In genomic region chr1:155940531-155940992, GRCh38 we compare ENCODE assay signal across 1 cellular context.
TF ChIP-seq lines count a peak whose summit lies in the region.

No MANE protein-coding gene starts in this region.

TF ChIP-seq in HepG2, 621 proteins besides CTCF, POLR2A, EP300 and RAD21 (continued from another document and continues in another):
- TF ChIP-seq REST (IDR thresholded peaks at IDR 0.05; ENCODE audit: borderline replicate concordance in 1 of 2, low read depth in 1 of 2, low read length in 2 of 2), result no peak
- TF ChIP-seq ZNF556 (CRISPR knock-in tag; IDR thresholded peaks at IDR 0.05; ENCODE audit: borderline replicate concordance), result no peak
- TF ChIP-seq ZNF530 (CRISPR knock-in tag; IDR thresholded peaks at IDR 0.05; ENCODE audit: low read depth), result no peak
- TF ChIP-seq ZBTB7B (CRISPR knock-in tag; IDR thresholded peaks at IDR 0.05), result peak; percentile 68
- TF ChIP-seq MIER3 (CRISPR knock-in tag; IDR thresholded peaks at IDR 0.05; ENCODE audit: borderline replicate concordance), result 0 out of 2 replicates have a peak, but pooled peaks have one; percentile 43
- no peak for TF ChIP-seq SMARCE1 (IDR thresholded peaks at IDR 0.05; ENCODE audit: borderline replicate concordance)
- TF ChIP-seq ZNF768 (CRISPR knock-in tag; IDR thresholded peaks at IDR 0.05), result no peak
- TF ChIP-seq SATB2 (CRISPR knock-in tag; IDR thresholded peaks at IDR 0.05), result no peak
- peak; percentile 60; the same call in 1 of the 2 replicates for TF ChIP-seq IRF2 (CRISPR knock-in tag; IDR thresholded peaks at IDR 0.05)
- no peak for TF ChIP-seq KMT2B (CRISPR knock-in tag; IDR thresholded peaks at IDR 0.05)
- no peak for TF ChIP-seq ZNF354B (CRISPR knock-in tag; IDR thresholded peaks at IDR 0.05)
- peak; percentile 74 for TF ChIP-seq GABPB1 (CRISPR knock-in tag; IDR thresholded peaks at IDR 0.05)
- TF ChIP-seq ZBTB44 (CRISPR knock-in tag; IDR thresholded peaks at IDR 0.05), result no peak
- TF ChIP-seq ZNF329 (CRISPR knock-in tag; IDR thresholded peaks at IDR 0.05; ENCODE audit: low read depth), result no peak
- TF ChIP-seq ZKSCAN1 (IDR thresholded peaks at IDR 0.05; ENCODE audit: low read length), result no peak
- no peak for TF ChIP-seq ATF3 (CRISPR knock-in tag; IDR thresholded peaks at IDR 0.05)
- TF ChIP-seq ZNF432 (CRISPR knock-in tag; IDR thresholded peaks at IDR 0.05; ENCODE audit: borderline replicate concordance), result no peak
- TF ChIP-seq TSC22D2 (CRISPR knock-in tag; IDR thresholded peaks at IDR 0.05; ENCODE audit: borderline replicate concordance), result no peak
- no peak for TF ChIP-seq CAMTA2 (CRISPR knock-in tag; IDR thresholded peaks at IDR 0.05; ENCODE audit: borderline replicate concordance)
- TF ChIP-seq CCAR2 (optimal IDR thresholded peaks at IDR 0.05; ENCODE audit: low read depth, low read length), result no peak
- no peak for TF ChIP-seq ZSCAN31 (CRISPR knock-in tag; IDR thresholded peaks at IDR 0.05; ENCODE audit: low read depth)
- no peak for TF ChIP-seq ZNF777 (CRISPR knock-in tag; IDR thresholded peaks at IDR 0.05)
- TF ChIP-seq YEATS2 (CRISPR knock-in tag; IDR thresholded peaks at IDR 0.05; ENCODE audit: borderline replicate concordance), result peak; percentile 34; the same call in 1 of the 2 replicates
- no peak for TF ChIP-seq FOXJ3 (CRISPR knock-in tag; IDR thresholded peaks at IDR 0.05; ENCODE audit: borderline replicate concordance)
- no peak for TF ChIP-seq ZBTB49 (CRISPR knock-in tag; IDR thresholded peaks at IDR 0.05; ENCODE audit: borderline replicate concordance)
- peak; percentile 30; the same call in 1 of the 2 replicates for TF ChIP-seq KDM2A (CRISPR knock-in tag; IDR thresholded peaks at IDR 0.05; ENCODE audit: borderline replicate concordance, low read depth)
- TF ChIP-seq GPN1 (CRISPR knock-in tag; IDR thresholded peaks at IDR 0.05; ENCODE audit: borderline replicate concordance), result no peak
- no peak for TF ChIP-seq SNAPC2 (CRISPR knock-in tag; IDR thresholded peaks at IDR 0.05)
- no peak for TF ChIP-seq TRIM22 (IDR thresholded peaks at IDR 0.05)
- TF ChIP-seq TIGD3 (CRISPR knock-in tag; IDR thresholded peaks at IDR 0.05; ENCODE audit: borderline replicate concordance), result no peak
- TF ChIP-seq ZNF576 (CRISPR knock-in tag; IDR thresholded peaks at IDR 0.05), result no peak
- peak; percentile 64; the same call in 1 of the 2 replicates for TF ChIP-seq IKZF5 (CRISPR knock-in tag; IDR thresholded peaks at IDR 0.05)
- no peak for TF ChIP-seq ZNF251 (CRISPR knock-in tag; IDR thresholded peaks at IDR 0.05)
- 0 out of 2 replicates have a peak, but pooled peaks have one; percentile 43 for TF ChIP-seq MLX (CRISPR knock-in tag; IDR thresholded peaks at IDR 0.05)
- no peak for TF ChIP-seq ZNF563 (CRISPR knock-in tag; IDR thresholded peaks at IDR 0.05)
- no peak for TF ChIP-seq KDM3A (CRISPR knock-in tag; IDR thresholded peaks at IDR 0.05; ENCODE audit: low read depth)
- TF ChIP-seq ELF3 (CRISPR knock-in tag; IDR thresholded peaks at IDR 0.05), result peak; percentile 97
- no peak; the same call in 1 of the 2 replicates for TF ChIP-seq ZNF350 (CRISPR knock-in tag; IDR thresholded peaks at IDR 0.05; ENCODE audit: borderline replicate concordance, low read depth)
- TF ChIP-seq REL (CRISPR knock-in tag; conservative IDR thresholded peaks at IDR 0.05), result no peak
- no peak for TF ChIP-seq ZBTB4 (CRISPR knock-in tag; IDR thresholded peaks at IDR 0.05; ENCODE audit: borderline replicate concordance)
- TF ChIP-seq ZNF775 (CRISPR knock-in tag; IDR thresholded peaks at IDR 0.05; ENCODE audit: borderline replicate concordance), result no peak
- TF ChIP-seq ZEB1 (IDR thresholded peaks at IDR 0.05; ENCODE audit: insufficient replicate concordance, low read depth), result peak; percentile 35
- peak; percentile 62 for TF ChIP-seq POLR2AphosphoS5 (IDR thresholded peaks at IDR 0.05; ENCODE audit: low read depth, low read length)
- no peak for TF ChIP-seq THRA (CRISPR knock-in tag; IDR thresholded peaks at IDR 0.05; ENCODE audit: borderline replicate concordance)
- TF ChIP-seq SAP130 (CRISPR knock-in tag; IDR thresholded peaks at IDR 0.05; ENCODE audit: low read depth), result peak; percentile 83
